In genomic region chr13:33761744-33762143, GRCh38 we compare ENCODE assay signal across 1 cellular context.
TF ChIP-seq lines count a peak whose summit lies in the region.

No MANE protein-coding gene starts in this region.

TF ChIP-seq in H1, 55 proteins besides CTCF, POLR2A, EP300 and RAD21 (continued from another document):
- TF ChIP-seq MAFK (IDR thresholded peaks at IDR 0.05; ENCODE audit: low read depth, low read length): no peak
- TF ChIP-seq FOSL1 (IDR thresholded peaks at IDR 0.05; ENCODE audit: insufficient read depth, low read depth, low read length): no peak
- TF ChIP-seq SIRT6 (IDR thresholded peaks at IDR 0.05; ENCODE audit: low read length): no peak
- no peak for TF ChIP-seq ASH2L (IDR thresholded peaks at IDR 0.05; ENCODE audit: low read length)
- no peak for TF ChIP-seq EZH2 (IDR thresholded peaks at IDR 0.05; ENCODE audit: low read depth, low read length, severe bottlenecking)
- TF ChIP-seq JUN (IDR thresholded peaks at IDR 0.05; ENCODE audit: low read depth, low read length): no peak
- no peak for TF ChIP-seq SAP30 (IDR thresholded peaks at IDR 0.05; ENCODE audit: insufficient read depth, insufficient replicate concordance, low read length)
